29 cellular contexts compared by ENCODE assay signal in genomic region chr9:122106576-122106975, GRCh38. TPM values are rescaled to one million over a fixed set of nuclear protein-coding genes. Genes with fewer than 3 reads are reported as not detected.
"Had no signal": no experiment of that assay in that cellular context is flagged by ENCODE, and none has a peak within 500 bp of the region (broad histone marks: within the 10 kb centered on the region; RNA-seq: fewer than 3 reads in every experiment).

No MANE protein-coding gene starts in this region.

- ATAC-seq: activated CD4-positive, CD25-positive, alpha-beta regulatory T cell treated with anti-CD3 and anti-CD28 coated beads, Interleukin-2, amount 50 U/mL, for 24 hours; esophagus mucosa; gastrocnemius medialis; lower lobe of right lung; pancreas; SK-N-SH treated with all-trans-retinoic acid at 6 μM for 48 hours; stimulated activated naive CD8-positive, alpha-beta T cell treated with anti-CD3 and anti-CD28 coated beads, Interleukin-15, Interleukin-2, amounts not matched to agents 100 U/mL and 50 U/mL, for 24 hours; T-helper 17 cell had no signal

- H3K27ac ChIP-seq: brain microvascular endothelial cell, gastrocnemius medialis, lower lobe of right lung, neutrophil, pancreas, prostate gland, skin epidermis, upper lobe of left lung, WERI-Rb-1 had no signal

- H3K4me3 ChIP-seq: gastrocnemius medialis, lower lobe of right lung, pancreas, prostate gland, skin epidermis, upper lobe of left lung had no signal

- H3K36me3 ChIP-seq: brain microvascular endothelial cell, gastrocnemius medialis, lower lobe of right lung, neutrophil, pancreas, prostate gland, upper lobe of left lung, WERI-Rb-1 had no signal

- H3K27me3 ChIP-seq: brain microvascular endothelial cell, gastrocnemius medialis, neutrophil, pancreas, upper lobe of left lung had no signal

- DNase-seq: activated CD4-positive, alpha-beta memory T cell treated with anti-CD3 and anti-CD28 coated beads for 36 hours; activated CD4-positive, alpha-beta T cell treated with anti-CD3 and anti-CD28 coated beads for 48 hours; activated CD8-positive, alpha-beta memory T cell treated with anti-CD3 and anti-CD28 coated beads, Interleukin-2, amount 50 U/mL, for 4 hours; activated effector memory CD4-positive, alpha-beta T cell treated with anti-CD3 and anti-CD28 coated beads, Interleukin-2, amount 50 U/mL, for 16 hours; activated naive CD4-positive, alpha-beta T cell treated with anti-CD3 and anti-CD28 coated beads, Interleukin-2, amount 10 ng/mL, durations not matched to agents 7 days and 5 days; activated naive CD8-positive, alpha-beta T cell treated with anti-CD3 and anti-CD28 coated beads, Interleukin-2, amount 10 ng/mL, durations not matched to agents 7 days and 5 days; activated T-cell treated with anti-CD3 and anti-CD28 coated beads, Interleukin-2, amount 50 U/mL, for 1 hour; amniotic stem cell; brain microvascular endothelial cell; endodermal cell; gastrocnemius medialis; immature natural killer cell; kidney; lower lobe of right lung; mesendoderm; pancreas; stimulated activated CD4-positive, alpha-beta T cell treated with anti-CD3 and anti-CD28 coated beads, Interleukin-12 subunit alpha, Interleukin-12 subunit beta, amount 100 ng/mL, for 4 hours; stimulated activated CD4-positive, alpha-beta T cell treated with anti-CD3 and anti-CD28 coated beads, Interleukin-4, amount 100 ng/mL, for 1 hour; stimulated activated naive CD8-positive, alpha-beta T cell treated with anti-CD3 and anti-CD28 coated beads, Interleukin-15, Interleukin-2, amounts not matched to agents 100 U/mL and 50 U/mL, for 24 hours; T-helper 17 cell; T1000; upper lobe of left lung; WERI-Rb-1 had no signal

- H3K4me1 ChIP-seq: gastrocnemius medialis, lower lobe of right lung, pancreas, prostate gland, upper lobe of left lung had no signal

- H3K9me3 ChIP-seq: gastrocnemius medialis, neutrophil, pancreas, prostate gland, upper lobe of left lung had no signal

RNA-seq across cellular contexts. Expression of gene MORN5, which starts 53.1 kb away (rescaled TPM):
- polyA plus RNA-seq: immature natural killer cell had no signal
